In the genomic region with DNA sequence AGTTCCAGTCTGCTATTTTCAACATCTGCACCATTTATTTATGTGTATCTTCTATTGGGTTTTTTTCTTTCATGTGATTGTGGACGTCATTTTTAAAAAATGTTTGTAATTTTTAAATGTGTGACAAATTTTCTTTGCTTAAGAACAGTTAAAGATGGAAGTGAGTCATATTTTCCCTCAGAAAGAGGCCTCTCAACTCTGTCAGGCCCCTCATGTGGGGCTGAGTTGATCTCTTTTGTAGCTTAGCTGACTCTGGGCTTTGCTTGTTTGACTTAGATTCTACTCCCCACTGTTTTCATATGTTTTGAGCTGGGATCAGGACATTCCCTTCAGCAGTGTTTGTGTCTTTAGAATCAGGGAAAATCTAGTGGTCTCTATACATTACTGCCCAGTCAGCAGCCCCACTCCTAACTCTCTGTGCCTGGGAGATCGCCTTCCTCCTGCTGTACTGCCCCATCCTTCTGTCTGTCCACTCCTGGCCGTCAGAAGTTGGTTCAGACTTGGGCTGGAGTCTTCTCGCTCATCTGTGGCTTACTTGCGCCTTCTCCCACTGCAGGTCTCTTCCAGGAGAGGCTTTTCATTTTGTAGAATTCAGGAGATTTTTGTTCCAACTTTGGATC, we compare ENCODE assay signal across 11 cellular contexts.
DNase-seq lines count a peak whose midpoint lies in the region; ATAC-seq and TF ChIP-seq lines count a peak whose summit lies in the region.
"Had no signal": no experiment of that assay in that cellular context is flagged by ENCODE, and none has a peak within 500 bp of the region (broad histone marks: within the 10 kb centered on the region; RNA-seq: fewer than 3 reads in every experiment).

No MANE protein-coding gene starts in this region.

- H3K4me3 Mint-ChIP-seq in chondrocyte (ENCODE audit: unreplicated experiment) (no peak overlapping the region), neural progenitor cell (no peak overlapping the region)
- H3K4me3 Mint-ChIP-seq: mesothelial cell of epicardium had no signal

- peak; percentile 88 for DNase-seq in EH (ENCODE audit: low read depth)
- peak; percentile 59 for DNase-seq in M059J (ENCODE audit: low read depth)
- no peak for DNase-seq in chondrocyte (ENCODE audit: low spot score)
- peak; percentile 8 for DNase-seq in neural progenitor cell (ENCODE audit: low spot score)
- DNase-seq in NCI-H1092 treated with DMSO at 0.1 percent for 48 hours (lab: John Stamatoyannopoulos, UW): no peak
- DNase-seq in right atrium auricular region (ENCODE audit: low spot score): no peak
- DNase-seq: activated CD4-positive, CD25-positive, alpha-beta regulatory T cell treated with anti-CD3 and anti-CD28 coated beads, Interleukin-2, amount 50 U/mL, for 72 hours; effector CD4-positive, alpha-beta T cell; NCI-H1048 had no signal

- peaks cover 58% of the 10 kb centered on the region for H3K79me2 ChIP-seq in neural progenitor cell (ENCODE audit: low read depth)

- H3K27me3 ChIP-seq in neural progenitor cell: no peaks in the 10 kb centered on the region
- no peaks in the 10 kb centered on the region for H3K27me3 ChIP-seq in right atrium auricular region

- H4K20me1 ChIP-seq in neural progenitor cell (ENCODE audit: low read depth): no peaks in the 10 kb centered on the region

- no peak overlapping the region for H3K4me2 ChIP-seq in neural progenitor cell

- no peak overlapping the region for H3K9ac ChIP-seq in neural progenitor cell

- peak overlapping the region; percentile 94 for H3K27ac Mint-ChIP-seq in chondrocyte (ENCODE audit: unreplicated experiment)
- peak overlapping the region; percentile 55 for H3K27ac Mint-ChIP-seq in neural progenitor cell
- H3K27ac Mint-ChIP-seq: mesothelial cell of epicardium had no signal

- H3K4me3 ChIP-seq in neural progenitor cell (no peak overlapping the region), right atrium auricular region (no peak overlapping the region)

- H3K36me3 Mint-ChIP-seq in chondrocyte (ENCODE audit: low read depth) (peaks cover 29% of the 10 kb centered on the region), neural progenitor cell (peaks cover 57% of the 10 kb centered on the region)

- TF ChIP-seq CTCF in chondrocyte (IDR thresholded peaks at IDR 0.05): no peak
- TF ChIP-seq CTCF in neural progenitor cell (IDR thresholded peaks at IDR 0.05): no peak
- no peak for TF ChIP-seq CTCF in right atrium auricular region (IDR thresholded peaks at IDR 0.05)

- no peak for ATAC-seq in HG03378 (IDR thresholded peaks at IDR 0.05; ENCODE audit: unreplicated experiment)

- H3K27me3 Mint-ChIP-seq in chondrocyte (ENCODE audit: low read depth) (no peaks in the 10 kb centered on the region), neural progenitor cell (ENCODE audit: insufficient read depth, low read depth) (no peaks in the 10 kb centered on the region)

- H2AFZ ChIP-seq in neural progenitor cell (replicated peaks): no peak overlapping the region

- H3F3A ChIP-seq in neural progenitor cell (ENCODE audit: low read depth): no peaks in the 10 kb centered on the region

- H3K36me3 ChIP-seq in neural progenitor cell (peaks cover 42% of the 10 kb centered on the region), right atrium auricular region (peaks cover 47% of the 10 kb centered on the region)

- H3K9me3 ChIP-seq in neural progenitor cell (ENCODE audit: low read depth) (no peaks in the 10 kb centered on the region), right atrium auricular region (peaks cover 0 to 6% of the 10 kb centered on the region in 2 donors)

- peaks cover 13% of the 10 kb centered on the region for H3K4me1 Mint-ChIP-seq in chondrocyte (ENCODE audit: low read depth)
- peaks cover 7% of the 10 kb centered on the region for H3K4me1 Mint-ChIP-seq in neural progenitor cell
- H3K4me1 Mint-ChIP-seq: mesothelial cell of epicardium had no signal

- H3K9me3 Mint-ChIP-seq in chondrocyte (ENCODE audit: low read depth): peaks cover 19% of the 10 kb centered on the region
- peaks cover 26% of the 10 kb centered on the region for H3K9me3 Mint-ChIP-seq in neural progenitor cell

- H3K4me1 ChIP-seq in neural progenitor cell: no peaks in the 10 kb centered on the region
- H3K4me1 ChIP-seq in right atrium auricular region: no peaks in the 10 kb centered on the region

- H3K27ac ChIP-seq in neural progenitor cell (peak overlapping the region; percentile 8), right atrium auricular region (no peak overlapping the region)

Comparison
In these comparisons a context has a peak if more than half of its experiments do, and no peak if none do; other contexts are left out.
1. DNase-seq: peak in EH (single experiment), M059J (single experiment) and neural progenitor cell (single experiment); none in chondrocyte (single experiment), NCI-H1092 treated with DMSO at 0.1 percent for 48 hours (single experiment) and right atrium auricular region (single experiment).